In genomic region chr13:84843368-84843767, GRCh38 we compare ENCODE assay signal across 19 cellular contexts.
DNase-seq lines count a peak whose midpoint lies in the region; TF ChIP-seq lines count a peak whose summit lies in the region.
"Had no signal": no experiment of that assay in that cellular context is flagged by ENCODE, and none has a peak within 500 bp of the region (broad histone marks: within the 10 kb centered on the region; RNA-seq: fewer than 3 reads in every experiment).

No MANE protein-coding gene starts in this region.

- TF ChIP-seq CTCF in epithelial cell of esophagus (IDR thresholded peaks at IDR 0.05; ENCODE audit: insufficient read depth, low read depth, low read length, missing control alignments): no peak

- no peaks in the 10 kb centered on the region for H3K4me1 ChIP-seq in ACC112 (ENCODE audit: control insufficient read depth, insufficient read depth, low read length, unreplicated experiment)
- H3K4me1 ChIP-seq: A549 had no signal

- peak overlapping the region; percentile 5 for H2AFZ ChIP-seq in ACC112 (ENCODE audit: low read length, unreplicated experiment)

- H3K4me3 ChIP-seq in ACC112 (ENCODE audit: low read depth, low read length): no peak overlapping the region
- no peak overlapping the region for H3K4me3 ChIP-seq in epithelial cell of esophagus (ENCODE audit: low read length)
- H3K4me3 ChIP-seq: A549, HAP-1 had no signal

- H3K36me3 ChIP-seq in ACC112 (ENCODE audit: insufficient read depth, low read length): no peaks in the 10 kb centered on the region
- H3K36me3 ChIP-seq: HAP-1 had no signal

- DNase-seq in ELR (ENCODE audit: low read depth) (peak; percentile 58), RKO (ENCODE audit: low spot score) (peak; percentile 11), epithelial cell of esophagus (ENCODE audit: low read depth) (peak; percentile 42), HK-2 (ENCODE audit: unreplicated experiment) (no peak), DMS153 treated with DMSO at 0.1 percent for 48 hours (lab: John Stamatoyannopoulos, UW; ENCODE audit: unreplicated experiment) (no peak), NCI-H345 treated with DMSO at 0.1 percent for 48 hours (lab: John Stamatoyannopoulos, UW; ENCODE audit: unreplicated experiment) (no peak)
- DNase-seq: 8988T; C1 segment of cervical spinal cord; Calu3; CD4-positive, alpha-beta memory T cell; COR-L47; DMS153; DMS79; EL; GF-D8; GOT3 had no signal

- no peaks in the 10 kb centered on the region for H3K79me2 ChIP-seq in ACC112 (ENCODE audit: control insufficient read depth, insufficient read depth, low read length, unreplicated experiment)

- no peaks in the 10 kb centered on the region for H3K27me3 ChIP-seq in ACC112 (ENCODE audit: insufficient read depth, low read length)

- no peak overlapping the region for H3K27ac ChIP-seq in ACC112 (ENCODE audit: low read depth, low read length)
- H3K27ac ChIP-seq: A549 had no signal

Comparison
In these comparisons a context has a peak if more than half of its experiments do, and no peak if none do; other contexts are left out.
1. DNase-seq: peak in ELR (single experiment), RKO (single experiment) and epithelial cell of esophagus (single experiment); none in HK-2 (single experiment), DMS153 treated with DMSO at 0.1 percent for 48 hours (single experiment) and NCI-H345 treated with DMSO at 0.1 percent for 48 hours (single experiment).